ENCODE assay signal across 32 cellular contexts in genomic region chr5:115470921-115471320, GRCh38.
"Had no signal": no experiment of that assay in that cellular context is flagged by ENCODE, and none has a peak within 500 bp of the region (broad histone marks: within the 10 kb centered on the region; RNA-seq: fewer than 3 reads in every experiment).

No MANE protein-coding gene starts in this region.

- ATAC-seq: activated CD4-positive, CD25-positive, alpha-beta regulatory T cell treated with anti-CD3 and anti-CD28 coated beads, Interleukin-2, amount 50 U/mL, for 24 hours; naive thymus-derived CD8-positive, alpha-beta T cell; stimulated activated naive B cell treated with anti-CD40 and anti-IgM and Interleukin-4, amounts not matched to agents 10 μg/mL and 1 μg/mL and 100 μg/mL, for 72 hours; T-helper 17 cell had no signal

- H3K4me1 Mint-ChIP-seq: activated naive CD8-positive, alpha-beta T cell treated with anti-CD3 and anti-CD28 coated beads for 36 hours; memory B cell; naive thymus-derived CD8-positive, alpha-beta T cell had no signal

- H3K27me3 Mint-ChIP-seq: memory B cell had no signal

- FAIRE-seq: pancreas had no signal

- H3K36me3 ChIP-seq: adrenal gland, brain microvascular endothelial cell, esophagus muscularis mucosa, heart right ventricle, pancreas, prostate gland, right atrium auricular region, stomach, thyroid gland, upper lobe of left lung, vagina, WERI-Rb-1 had no signal

- H3K27ac ChIP-seq: adrenal gland, brain microvascular endothelial cell, esophagus muscularis mucosa, pancreas, prostate gland, right atrium auricular region, stomach, thyroid gland, upper lobe of left lung, vagina, WERI-Rb-1 had no signal

- H3K9me3 Mint-ChIP-seq: activated naive CD4-positive, alpha-beta T cell treated with anti-CD3 and anti-CD28 coated beads for 36 hours; activated naive CD8-positive, alpha-beta T cell treated with anti-CD3 and anti-CD28 coated beads for 36 hours; activated T-helper 1 cell treated with anti-CD3 and anti-CD28 coated beads, Interleukin-12 subunit alpha, Interleukin-12 subunit beta, Interleukin-2, Interleukin-4 antibody, amounts not matched to agents 30 ng/mL and 10 ng/mL and 1 ng/mL, durations not matched to agents 14 hours and 24 hours and 36 hours; endodermal cell; memory B cell; naive thymus-derived CD8-positive, alpha-beta T cell; neural crest cell had no signal

- H3K9me3 ChIP-seq: adrenal gland, esophagus muscularis mucosa, heart right ventricle, pancreas, prostate gland, right atrium auricular region, stomach, thyroid gland, upper lobe of left lung, vagina had no signal

- H3K36me3 Mint-ChIP-seq: activated naive CD8-positive, alpha-beta T cell treated with anti-CD3 and anti-CD28 coated beads for 36 hours; memory B cell; naive thymus-derived CD8-positive, alpha-beta T cell; stimulated activated naive B cell treated with anti-CD40 and anti-IgM and Interleukin-4, amounts not matched to agents 10 μg/mL and 1 μg/mL and 100 μg/mL, for 72 hours had no signal

- H3K4me3 Mint-ChIP-seq: activated naive CD4-positive, alpha-beta T cell treated with anti-CD3 and anti-CD28 coated beads for 36 hours; activated naive CD8-positive, alpha-beta T cell treated with anti-CD3 and anti-CD28 coated beads for 36 hours; activated T-helper 1 cell treated with anti-CD3 and anti-CD28 coated beads, Interleukin-12 subunit alpha, Interleukin-12 subunit beta, Interleukin-2, Interleukin-4 antibody, amounts not matched to agents 30 ng/mL and 10 ng/mL and 1 ng/mL, durations not matched to agents 14 hours and 24 hours and 36 hours; endodermal cell; memory B cell; naive thymus-derived CD8-positive, alpha-beta T cell; neural crest cell; stimulated activated naive B cell treated with anti-CD40 and anti-IgM and Interleukin-4, amounts not matched to agents 10 μg/mL and 1 μg/mL and 100 μg/mL, for 72 hours; T-helper 17 cell had no signal

- H3K4me3 ChIP-seq: adrenal gland, esophagus muscularis mucosa, heart right ventricle, pancreas, prostate gland, right atrium auricular region, stomach, thyroid gland, upper lobe of left lung, vagina had no signal

- H3K27me3 ChIP-seq: adrenal gland, brain microvascular endothelial cell, esophagus muscularis mucosa, heart right ventricle, pancreas, right atrium auricular region, stomach, thyroid gland, upper lobe of left lung, vagina had no signal

- H3K27ac Mint-ChIP-seq: activated naive CD4-positive, alpha-beta T cell treated with anti-CD3 and anti-CD28 coated beads for 36 hours; activated naive CD8-positive, alpha-beta T cell treated with anti-CD3 and anti-CD28 coated beads for 36 hours; activated T-helper 1 cell treated with anti-CD3 and anti-CD28 coated beads, Interleukin-12 subunit alpha, Interleukin-12 subunit beta, Interleukin-2, Interleukin-4 antibody, amounts not matched to agents 30 ng/mL and 10 ng/mL and 1 ng/mL, durations not matched to agents 14 hours and 24 hours and 36 hours; endodermal cell; memory B cell; naive thymus-derived CD8-positive, alpha-beta T cell; stimulated activated naive B cell treated with anti-CD40 and anti-IgM and Interleukin-4, amounts not matched to agents 10 μg/mL and 1 μg/mL and 100 μg/mL, for 72 hours; T-helper 17 cell had no signal

- H3K4me1 ChIP-seq: adrenal gland, prostate gland, thyroid gland had no signal

- DNase-seq: activated CD4-positive, alpha-beta T cell treated with anti-CD3 and anti-CD28 coated beads for 48 hours; activated CD4-positive, alpha-beta T cell treated with anti-CD3 and anti-CD28 coated beads, Interleukin-2, amount 50 U/mL, for 48 hours; activated CD8-positive, alpha-beta memory T cell treated with anti-CD3 and anti-CD28 coated beads for 24 hours; activated effector memory CD4-positive, alpha-beta T cell treated with anti-CD3 and anti-CD28 coated beads, Interleukin-2, amount 50 U/mL, for 16 hours; activated naive CD4-positive, alpha-beta T cell treated with anti-CD3 and anti-CD28 coated beads for 36 hours; activated naive CD8-positive, alpha-beta T cell treated with anti-CD3 and anti-CD28 coated beads for 36 hours; activated T-cell treated with anti-CD3 and anti-CD28 coated beads, Interleukin-2, amount 50 U/mL, for 1 hour; adrenal gland; aorta; brain microvascular endothelial cell; central memory CD4-positive, alpha-beta T cell; endodermal cell; naive thymus-derived CD8-positive, alpha-beta T cell; pancreas; stimulated activated CD4-positive, alpha-beta T cell treated with anti-CD3 and anti-CD28 coated beads, Interleukin-15, amount 100 ng/mL, for 24 hours; stimulated activated CD4-positive, alpha-beta T cell treated with anti-CD3 and anti-CD28 coated beads, Interleukin-2, amount 100 ng/mL, for 24 hours; stimulated activated naive B cell treated with anti-CD40 and anti-IgM and Interleukin-4, amounts not matched to agents 10 μg/mL and 1 μg/mL and 100 μg/mL, for 72 hours; stomach; T-helper 17 cell; T1000; thyroid gland; WERI-Rb-1 had no signal
